Comparison of ENCODE assay signal across 22 cellular contexts in the genomic region with DNA sequence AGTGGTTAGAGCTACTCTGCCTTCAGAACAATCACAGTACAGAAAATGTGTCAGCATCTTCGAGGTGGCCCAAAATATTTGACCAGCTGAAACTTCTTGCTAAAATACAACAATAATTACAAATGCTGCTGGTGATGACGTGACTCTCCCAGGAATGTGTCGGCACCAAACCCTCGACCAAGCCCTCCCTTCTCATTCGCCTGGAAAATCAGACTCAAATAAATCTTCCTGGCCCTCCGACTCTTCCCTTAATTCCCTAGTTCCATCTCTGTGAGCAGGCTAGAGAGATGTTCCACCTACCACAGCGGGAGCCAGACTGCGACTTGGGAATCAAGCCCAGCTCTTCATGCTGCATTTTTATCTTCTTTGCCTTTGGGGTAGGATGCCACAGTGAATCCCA. TPM values are rescaled to one million over a fixed set of nuclear protein-coding genes. Genes with fewer than 3 reads are reported as not detected.
"Had no signal": no experiment of that assay in that cellular context is flagged by ENCODE, and none has a peak within 500 bp of the region (broad histone marks: within the 10 kb centered on the region; RNA-seq: fewer than 3 reads in every experiment).

No MANE protein-coding gene starts in this region.

- H3K4me3 ChIP-seq: breast epithelium, esophagus muscularis mucosa, prostate gland, suprapubic skin, upper lobe of left lung had no signal

- ATAC-seq: activated T-helper 17 cell treated with anti-CD3 and anti-CD28 coated beads, Interleukin-2, amount 50 U/mL, for 72 hours; sciatic nerve; stimulated activated naive CD8-positive, alpha-beta T cell treated with anti-CD3 and anti-CD28 coated beads, Interleukin-15, Interleukin-2, amounts not matched to agents 100 U/mL and 50 U/mL, for 24 hours had no signal

- H3K4me1 ChIP-seq: breast epithelium, esophagus muscularis mucosa, prostate gland, suprapubic skin, upper lobe of left lung had no signal

- H3K36me3 ChIP-seq: breast epithelium, esophagus muscularis mucosa, neutrophil, prostate gland, suprapubic skin, upper lobe of left lung had no signal

- DNase-seq: activated B cell treated with CpG ODN at 0.5 μM for 24 hours; activated CD4-positive, alpha-beta T cell treated with anti-CD3 and anti-CD28 coated beads, Interleukin-2, amount 10 ng/mL, durations not matched to agents 7 days and 5 days; activated CD8-positive, alpha-beta memory T cell treated with anti-CD3 and anti-CD28 coated beads for 24 hours; activated naive CD4-positive, alpha-beta T cell treated with anti-CD3 and anti-CD28 coated beads, Interleukin-2, amount 10 ng/mL, durations not matched to agents 7 days and 5 days; activated T-cell treated with anti-CD3 and anti-CD28 coated beads for 4 hours; naive B cell; stimulated activated CD4-positive, alpha-beta T cell treated with anti-CD3 and anti-CD28 coated beads, Interleukin-2, amount 100 ng/mL, for 48 hours; stimulated activated naive CD8-positive, alpha-beta T cell treated with anti-CD3 and anti-CD28 coated beads, Interleukin-15, Interleukin-2, amounts not matched to agents 100 U/mL and 50 U/mL, for 24 hours; upper lobe of left lung had no signal

- H3K9me3 ChIP-seq: breast epithelium, esophagus muscularis mucosa, neutrophil, prostate gland, suprapubic skin, upper lobe of left lung had no signal

- H3K27me3 ChIP-seq: breast epithelium, neutrophil, upper lobe of left lung had no signal

- FAIRE-seq: frontal cortex, keratinocyte had no signal

- H3K27ac ChIP-seq: breast epithelium, esophagus muscularis mucosa, neutrophil, prostate gland, suprapubic skin, upper lobe of left lung had no signal

RNA-seq across cellular contexts. Expression of a gene that starts 4.1 kb away (rescaled TPM):
- total RNA-seq: activated B cell treated with CpG ODN at 0.5 μM for 24 hours; activated CD4-positive, alpha-beta T cell treated with anti-CD3 and anti-CD28 coated beads, Interleukin-2, amount 10 ng/mL, durations not matched to agents 7 days and 5 days; activated T-helper 17 cell treated with anti-CD3 and anti-CD28 coated beads, Interleukin-2, amount 50 U/mL, for 72 hours; breast epithelium; chondrocyte; dermis microvascular lymphatic vessel endothelial cell; frontal cortex; liver; mesothelial cell of epicardium; prostate gland; suprapubic skin had no signal
- polyA plus RNA-seq: keratinocyte had no signal

RNA-seq across cellular contexts. Expression of a gene that starts 25.6 kb away (rescaled TPM):
- total RNA-seq: activated B cell treated with CpG ODN at 0.5 μM for 24 hours; activated CD4-positive, alpha-beta T cell treated with anti-CD3 and anti-CD28 coated beads, Interleukin-2, amount 10 ng/mL, durations not matched to agents 7 days and 5 days; activated T-helper 17 cell treated with anti-CD3 and anti-CD28 coated beads, Interleukin-2, amount 50 U/mL, for 72 hours; breast epithelium; chondrocyte; dermis microvascular lymphatic vessel endothelial cell; esophagus muscularis mucosa; frontal cortex; liver; mesothelial cell of epicardium; prostate gland; suprapubic skin had no signal
- polyA plus RNA-seq: keratinocyte, liver had no signal
